Comparison of ENCODE assay signal across 11 cellular contexts in genomic region chr1:75211648-75212047, GRCh38.
"Had no signal": no experiment of that assay in that cellular context is flagged by ENCODE, and none has a peak within 500 bp of the region (broad histone marks: within the 10 kb centered on the region; RNA-seq: fewer than 3 reads in every experiment).

No MANE protein-coding gene starts in this region.

- H2AFZ ChIP-seq: GM23338 had no signal

- FAIRE-seq: H1, H54 had no signal

- DNase-seq: H9, HCEC 1CT, HFFc6, IMR-90, Karpas-422, KBM-7 had no signal

- H3K4me3 ChIP-seq: GM23338 had no signal

- H3K27ac ChIP-seq: HL-60, KMS-11 had no signal

- ATAC-seq: GM23338 had no signal

- H3K4me2 ChIP-seq: GM23338, KMS-11 had no signal

- H3K9ac ChIP-seq: KMS-11 had no signal
